ENCODE assay signal across 26 cellular contexts in genomic region chr4:150600821-150601445, GRCh38. TPM values are rescaled to one million over a fixed set of nuclear protein-coding genes. Genes with fewer than 3 reads are reported as not detected.
DNase-seq lines count a peak whose midpoint lies in the region; ATAC-seq, FAIRE-seq and TF ChIP-seq lines count a peak whose summit lies in the region.
"Had no signal": no experiment of that assay in that cellular context is flagged by ENCODE, and none has a peak within 500 bp of the region (broad histone marks: within the 10 kb centered on the region; RNA-seq: fewer than 3 reads in every experiment).

No MANE protein-coding gene starts in this region.

- H3K4me1 Mint-ChIP-seq in mesothelial cell of epicardium: peaks cover 7% of the 10 kb centered on the region

- H3K9ac ChIP-seq in mesendoderm (ENCODE audit: low read length): no peak overlapping the region

- no peak overlapping the region for H3K23ac ChIP-seq in mesendoderm (ENCODE audit: low read length)

- no peak overlapping the region for H3K4me3 Mint-ChIP-seq in mesothelial cell of epicardium

- no peak overlapping the region for H4K8ac ChIP-seq in mesendoderm (ENCODE audit: low read depth, low read length)

- in situ Hi-C loops in SK-MEL-5 (cut with HindIII; ENCODE audit: low pct_unique_long_range_greater_than_20kb, low sequenced_read_pairs): no loop called here

- H3K56ac ChIP-seq in mesendoderm (ENCODE audit: low read length): no peak overlapping the region

- H2BK15ac ChIP-seq in mesendoderm (replicated peaks; ENCODE audit: low read depth): no peak overlapping the region

- H3K36me3 ChIP-seq in mesendoderm (ENCODE audit: control insufficient read depth, insufficient read depth, low read length): no peaks in the 10 kb centered on the region
- H3K36me3 ChIP-seq: MG63, SJSA1 had no signal

- peak; percentile 68 for FAIRE-seq in GM19239 (lab: Jason Lieb, UNC)
- FAIRE-seq: H1, HTR-8/SVneo had no signal

- H3K27ac Mint-ChIP-seq in mesothelial cell of epicardium: no peak overlapping the region

- H3K27me3 Mint-ChIP-seq in mesothelial cell of epicardium (ENCODE audit: low read depth): no peaks in the 10 kb centered on the region

- no peak overlapping the region for H3K27ac ChIP-seq in mesendoderm (ENCODE audit: low read depth, low read length)
- H3K27ac ChIP-seq: 22Rv1, PC-9, SJSA1 had no signal

- no peak overlapping the region for H4K5ac ChIP-seq in mesendoderm (ENCODE audit: low read length)

- no peak overlapping the region for H3K4ac ChIP-seq in mesendoderm (ENCODE audit: low read depth, low read length)

- H3K4me3 ChIP-seq in mesendoderm (ENCODE audit: low read length): no peak overlapping the region
- H3K4me3 ChIP-seq: MG63, PC-9, SJSA1 had no signal

- H3K27me3 ChIP-seq in mesendoderm (ENCODE audit: insufficient read depth, low read length, poor library complexity): no peaks in the 10 kb centered on the region
- H3K27me3 ChIP-seq: MG63, SJSA1 had no signal

- DNase-seq in NCI-H146 (lab: John Stamatoyannopoulos, UW) (peak; percentile 1), NCI-H146 treated with DMSO at 0.1 percent for 48 hours (lab: John Stamatoyannopoulos, UW; ENCODE audit: unreplicated experiment) (no peak), GM19239 (ENCODE audit: insufficient read length, low spot score) (no peak), SK-MEL-5 (ENCODE audit: low read depth, low spot score) (peak; percentile 52), mesendoderm (no peak), SHP77 treated with DMSO at 0.1 percent for 48 hours (lab: John Stamatoyannopoulos, UW) (no peak), mesothelial cell of epicardium (ENCODE audit: low spot score in 2 of 2, unreplicated experiment in 2 of 2) (no peak)
- DNase-seq: HCEC 1CT, KG1, MG63, NCI-H1105 treated with DMSO at 0.1 percent for 48 hours, NCI-H187, NCI-H2171 treated with DMSO at 0.1 percent for 48 hours, NCI-H345, NCI-H510A treated with DMSO at 0.1 percent for 48 hours, NCI-H748 treated with DMSO at 0.1 percent for 48 hours, PC-9 had no signal

- no CpG with 5 or more reads among the region's 5 CpGs for WGBS in mesendoderm (ENCODE audit: extremely low coverage, insufficient coverage, low lambda C conversion rate)

- no peak for TF ChIP-seq CTCF in mesothelial cell of epicardium (IDR thresholded peaks at IDR 0.05; ENCODE audit: unreplicated experiment)

- no peak overlapping the region for H2BK5ac ChIP-seq in mesendoderm (ENCODE audit: low read length)

- H3K9me3 Mint-ChIP-seq in mesothelial cell of epicardium: no peaks in the 10 kb centered on the region

- H3K79me2 ChIP-seq in mesendoderm (ENCODE audit: control insufficient read depth, insufficient read depth, low read length): no peaks in the 10 kb centered on the region

- peaks cover 2% of the 10 kb centered on the region for H3K36me3 Mint-ChIP-seq in mesothelial cell of epicardium

- H3K18ac ChIP-seq in mesendoderm (ENCODE audit: low read length): peak overlapping the region; percentile 39

- H3K79me1 ChIP-seq in mesendoderm (ENCODE audit: low read length): no peaks in the 10 kb centered on the region

- no peak for ATAC-seq in GM18873 (IDR thresholded peaks at IDR 0.05; ENCODE audit: low FRiP score, unreplicated experiment)
- ATAC-seq: Right ventricle myocardium inferior had no signal

- no peak overlapping the region for H2BK120ac ChIP-seq in mesendoderm (ENCODE audit: low read depth, low read length)

- no peaks in the 10 kb centered on the region for H3K4me1 ChIP-seq in mesendoderm (ENCODE audit: control insufficient read depth, low read depth, low read length)
- H3K4me1 ChIP-seq: SJSA1 had no signal

- H2AK5ac ChIP-seq in mesendoderm (ENCODE audit: low read length): no peak overlapping the region

- H3K4me2 ChIP-seq in mesendoderm (ENCODE audit: low read length): no peak overlapping the region
- H3K4me2 ChIP-seq: PC-9 had no signal

RNA-seq across cellular contexts. Expression of gene MAB21L2, which starts 19.0 kb away (rescaled TPM):
- total RNA-seq in SK-MEL-5 (2014; rRNA removed; shearing (Covaris generic)): not detected in 2 replicates
- polyA plus RNA-seq in SK-MEL-5 (2015; cell fraction: cytosol; rRNA removed): not detected in 2 replicates
- polyA plus RNA-seq in SK-MEL-5 (2015; cell fraction: nucleus; rRNA removed): not detected in 2 replicates
- polyA plus RNA-seq in mesendoderm (2013, experiment 1 of 2): 0.06 TPM
- 0.06 TPM for polyA plus RNA-seq in mesendoderm (2013, experiment 2 of 2)
- 14.2 to 16.0 TPM (median 14.4 TPM) in 3 replicates for total RNA-seq in mesothelial cell of epicardium
- total RNA-seq: H1; PC-9; Right ventricle myocardium inferior; RPMI7951; SJSA1; T-helper 1 cell treated with Interleukin-12 subunit alpha and Interleukin-12 subunit beta and Interleukin-4 antibody, amounts not matched to agents 30 ng/mL and 1 ng/mL, for 36 hours had no signal
- polyA plus RNA-seq: BJ had no signal

Comparison
In these comparisons a context has a peak if more than half of its experiments do, and no peak if none do; other contexts are left out.
1. DNase-seq: peak in NCI-H146 (single experiment) and SK-MEL-5 (single experiment); none in NCI-H146 treated with DMSO at 0.1 percent for 48 hours (single experiment), GM19239 (single experiment), mesendoderm (single experiment), SHP77 treated with DMSO at 0.1 percent for 48 hours (single experiment) and mesothelial cell of epicardium (0 of 2).
2. RNA of gene MAB21L2, which starts 19.0 kb away (total RNA-seq): 14.2 to 16.0 TPM in mesothelial cell of epicardium; not detected in SK-MEL-5; every median in the first group is over 10 times any median in the second.